In genomic region chr16:86604436-86605220, GRCh38 we compare ENCODE assay signal across 8 cellular contexts. TPM values are rescaled to one million over a fixed set of nuclear protein-coding genes. Genes with fewer than 3 reads are reported as not detected.
A peak's percentile ranks its signal among the peaks of the same experiment; 100 is the strongest.
DNase-seq lines count a peak whose midpoint lies in the region; ATAC-seq, FAIRE-seq and TF ChIP-seq lines count a peak whose summit lies in the region.

No MANE protein-coding gene starts in this region.

- peaks cover 12% of the 10 kb centered on the region for H3K9me1 ChIP-seq in IMR-90 (ENCODE audit: insufficient read depth, low read length)

- H4K91ac ChIP-seq in IMR-90 (ENCODE audit: insufficient read depth, low read depth, low read length) = peak overlapping the region; percentile 11; the same call in 1 of the 2 replicates

- H3K9me3 ChIP-seq in CD8-positive, alpha-beta memory T cell (ENCODE audit: low read length) = no peaks in the 10 kb centered on the region
- 0 out of 2 replicates have a peak, but pooled peaks cover 2% of the 10 kb centered on the region for H3K9me3 ChIP-seq in IMR-90 (ENCODE audit: control insufficient read depth, insufficient read depth, low read length)
- no peaks in the 10 kb centered on the region for H3K9me3 ChIP-seq in small intestine (ENCODE audit: control insufficient read depth, low read depth)

- H3K4ac ChIP-seq in IMR-90 (ENCODE audit: low read depth, low read length) = peak overlapping the region; percentile 40; the same call in 1 of the 2 replicates

- H3K27me3 ChIP-seq in CD8-positive, alpha-beta memory T cell (ENCODE audit: insufficient read depth, low read length, poor library complexity, severe bottlenecking) = no peaks in the 10 kb centered on the region
- H3K27me3 ChIP-seq in IMR-90 (ENCODE audit: control insufficient read depth, insufficient read depth, low read length) (no peaks in the 10 kb centered on the region), small intestine (ENCODE audit: control insufficient read depth in 2 of 2, insufficient read depth in 2 of 2, low read length in 2 of 2) (no peaks in the 10 kb centered on the region)

- peaks cover 18 to 34% of the 10 kb centered on the region in 2 donors for H3K27me3 Mint-ChIP-seq in CD8-positive, alpha-beta memory T cell
- peaks cover 22% of the 10 kb centered on the region for H3K27me3 Mint-ChIP-seq in activated T-helper 2 cell treated with anti-CD3 and anti-CD28 coated beads, Interferon-gamma antibody, Interleukin-2, Interleukin-4, amounts not matched to agents 10 μg/mL and 5 μg/mL and 100 μg/mL, durations not matched to agents 14 hours and 24 hours and 36 hours (ENCODE audit: low read depth)
- H3K27me3 Mint-ChIP-seq in chondrocyte (ENCODE audit: low read depth) = no peaks in the 10 kb centered on the region

- TF ChIP-seq POLR2A in IMR-90 (IDR thresholded peaks at IDR 0.05; ENCODE audit: low read depth, low read length) = no peak

- H2AK5ac ChIP-seq in IMR-90 (ENCODE audit: low read depth, low read length) = no peak overlapping the region

- WGBS in IMR-90 (ENCODE audit: extremely low coverage in 2 of 2, insufficient read length in 1 of 2), 2 experiments = 63% methylated on average over 2 of the region's 17 CpGs; no CpG with 5 or more reads in 1 of the 2 experiments
- 41 to 55% (median 41%) methylated on average over 17 of the region's 17 CpGs for WGBS in small intestine, 3 donors

- no peak overlapping the region for H2BK5ac ChIP-seq in IMR-90 (ENCODE audit: low read depth, low read length, poor library complexity, severe bottlenecking)

- peaks cover 4% of the 10 kb centered on the region for H4K20me1 ChIP-seq in IMR-90 (ENCODE audit: insufficient read depth, low read length)

- H3K4me1 ChIP-seq in CD8-positive, alpha-beta memory T cell (ENCODE audit: insufficient read depth, low read length) = peaks cover 4% of the 10 kb centered on the region
- H3K4me1 ChIP-seq in IMR-90 (ENCODE audit: control insufficient read depth, insufficient read depth, low read length) = peaks cover 12% of the 10 kb centered on the region
- no peaks in the 10 kb centered on the region for H3K4me1 ChIP-seq in small intestine (ENCODE audit: control insufficient read depth in 2 of 2, insufficient read depth in 1 of 2, low read depth in 1 of 2, low read length in 1 of 2)

- no peaks in the 10 kb centered on the region for H3K36me3 ChIP-seq in CD8-positive, alpha-beta memory T cell (ENCODE audit: insufficient read depth, low read length)
- no peaks in the 10 kb centered on the region for H3K36me3 ChIP-seq in IMR-90 (ENCODE audit: control insufficient read depth, insufficient read depth, low read length)
- no peaks in the 10 kb centered on the region for H3K36me3 ChIP-seq in small intestine (ENCODE audit: control insufficient read depth in 2 of 2, insufficient read depth in 2 of 2, low read length in 2 of 2)

- TF ChIP-seq CTCF in IMR-90 (conservative IDR thresholded peaks at IDR 0.05; ENCODE audit: low read depth, low read length) = no peak
- no peak for TF ChIP-seq CTCF in chondrocyte (IDR thresholded peaks at IDR 0.05)

- POLR2A ChIA-PET in CD8-positive, alpha-beta memory T cell (lab: Charles Lee) = no interaction called here
- POLR2A ChIA-PET in IMR-90 (lab: Charles Lee; ENCODE audit: unreplicated experiment) = no interaction called here

- H2AK9ac ChIP-seq in IMR-90 (replicated peaks; ENCODE audit: low read depth, low read length, poor library complexity) = no peak overlapping the region

- peak overlapping the region; percentile 68; the same call in 1 of the 3 replicates for H2BK15ac ChIP-seq in IMR-90 (ENCODE audit: low read depth, low read length)

- H3K9ac ChIP-seq in IMR-90 (ENCODE audit: low read depth, low read length) = no peak overlapping the region

- peaks cover 7 to 12% (median 12%) of the 10 kb centered on the region in 3 donors for H3K4me1 Mint-ChIP-seq in CD8-positive, alpha-beta memory T cell
- peaks cover 10% of the 10 kb centered on the region for H3K4me1 Mint-ChIP-seq in activated T-helper 2 cell treated with anti-CD3 and anti-CD28 coated beads, Interferon-gamma antibody, Interleukin-2, Interleukin-4, amounts not matched to agents 10 μg/mL and 5 μg/mL and 100 μg/mL, durations not matched to agents 14 hours and 24 hours and 36 hours (ENCODE audit: low read depth)
- peaks cover 51% of the 10 kb centered on the region for H3K4me1 Mint-ChIP-seq in chondrocyte (ENCODE audit: low read depth)

- H3K27ac ChIP-seq in CD8-positive, alpha-beta memory T cell (ENCODE audit: low read depth, low read length) = peak overlapping the region; percentile 35
- no peak overlapping the region for H3K27ac ChIP-seq in IMR-90 (ENCODE audit: insufficient read depth, low read length)
- no peak overlapping the region for H3K27ac ChIP-seq in small intestine (ENCODE audit: low read depth in 1 of 2, low read length in 1 of 2)

- H4K8ac ChIP-seq in IMR-90 (ENCODE audit: low read depth in 2 of 2, low read length in 2 of 2) = peak overlapping the region in 1 of 2 experiments; percentile 54; a peak in 2 of 4 replicates

- ATAC-seq in IMR-90 (ENCODE audit: low read depth) (no peak), GM21529 (IDR thresholded peaks at IDR 0.05; ENCODE audit: unreplicated experiment) (no peak), GM19023 (IDR thresholded peaks at IDR 0.05; ENCODE audit: unreplicated experiment) (no peak)

- DNase-seq in CD8-positive, alpha-beta memory T cell = peak; percentile 25 to 61 (median 40)
- DNase-seq in IMR-90 = no peak
- peak; percentile 34 for DNase-seq in activated T-helper 2 cell treated with anti-CD3 and anti-CD28 coated beads, Interferon-gamma antibody, Interleukin-2, Interleukin-4, amounts not matched to agents 10 μg/mL and 5 μg/mL and 100 μg/mL, durations not matched to agents 14 hours and 24 hours and 36 hours (ENCODE audit: low spot score)
- peak; percentile 37 for DNase-seq in small intestine
- DNase-seq in KG1 (lab: John Stamatoyannopoulos, UW) = no peak
- no peak for DNase-seq in chondrocyte (ENCODE audit: low spot score)

- peak overlapping the region; percentile 44 for H3K4me2 ChIP-seq in IMR-90 (ENCODE audit: low read depth, low read length)

- H4K5ac ChIP-seq in IMR-90 (ENCODE audit: low read depth, low read length) = no peak overlapping the region

- H3K27ac Mint-ChIP-seq in CD8-positive, alpha-beta memory T cell = peak overlapping the region in 6 of 8 donors; percentile 31 to 81 (median 78)
- peak overlapping the region; percentile 43 for H3K27ac Mint-ChIP-seq in activated T-helper 2 cell treated with anti-CD3 and anti-CD28 coated beads, Interferon-gamma antibody, Interleukin-2, Interleukin-4, amounts not matched to agents 10 μg/mL and 5 μg/mL and 100 μg/mL, durations not matched to agents 14 hours and 24 hours and 36 hours
- H3K27ac Mint-ChIP-seq in chondrocyte (ENCODE audit: unreplicated experiment) = no peak overlapping the region

- H3K14ac ChIP-seq in IMR-90 (replicated peaks; ENCODE audit: low read depth, low read length) = peak overlapping the region; percentile 32; the same call in 1 of the 2 replicates

- BruUV-seq in IMR-90 (replicated peaks; lab: Mats Ljungman, UMichigan) = no TSS peak

- H2BK20ac ChIP-seq in IMR-90 (ENCODE audit: low read depth, low read length) = peak overlapping the region; percentile 22

- peak overlapping the region; percentile 88 for H3K4me3 ChIP-seq in CD8-positive, alpha-beta memory T cell (ENCODE audit: low read length)
- H3K4me3 ChIP-seq in IMR-90 (ENCODE audit: insufficient read depth, low read depth, low read length) (no peak overlapping the region), small intestine (ENCODE audit: low read depth in 1 of 2, low read length in 2 of 2) (peak overlapping the region in 1 of 2 donors; percentile 29)

- H3K36me3 Mint-ChIP-seq in CD8-positive, alpha-beta memory T cell = no peaks in the 10 kb centered on the region
- no peaks in the 10 kb centered on the region for H3K36me3 Mint-ChIP-seq in activated T-helper 2 cell treated with anti-CD3 and anti-CD28 coated beads, Interferon-gamma antibody, Interleukin-2, Interleukin-4, amounts not matched to agents 10 μg/mL and 5 μg/mL and 100 μg/mL, durations not matched to agents 14 hours and 24 hours and 36 hours (ENCODE audit: low read depth)
- H3K36me3 Mint-ChIP-seq in chondrocyte (ENCODE audit: low read depth) = peaks cover 5% of the 10 kb centered on the region

- dilution Hi-C loops in IMR-90 (cut with HindIII; ENCODE audit: low sequenced_read_pairs, unreplicated experiment) = no loop called here

- peak overlapping the region; percentile 29; the same call in 1 of the 2 replicates for H2BK120ac ChIP-seq in IMR-90 (ENCODE audit: low read depth, low read length)

- H3K23ac ChIP-seq in IMR-90 (ENCODE audit: low read depth, low read length) = no peak overlapping the region

- in situ Hi-C loops in IMR-90 (cut with MboI; ENCODE audit: low sequenced_read_pairs) = no loop called here

- intact Hi-C loops in IMR-90 (cut with micrococcal nuclease) = no loop called here
- intact Hi-C loops in activated T-helper 2 cell treated with anti-CD3 and anti-CD28 coated beads, Interferon-gamma antibody, Interleukin-2, Interleukin-4, amounts not matched to agents 10 μg/mL and 5 μg/mL and 100 μg/mL, durations not matched to agents 14 hours and 24 hours and 36 hours (cut with micrococcal nuclease) = no loop called here

- H3K56ac ChIP-seq in IMR-90 (ENCODE audit: extremely low read depth, insufficient read depth, low read length) = no peak overlapping the region

- H3K9me3 Mint-ChIP-seq in CD8-positive, alpha-beta memory T cell = peaks cover 0 to 3% (median 0%) of the 10 kb centered on the region in 5 donors
- no peaks in the 10 kb centered on the region for H3K9me3 Mint-ChIP-seq in activated T-helper 2 cell treated with anti-CD3 and anti-CD28 coated beads, Interferon-gamma antibody, Interleukin-2, Interleukin-4, amounts not matched to agents 10 μg/mL and 5 μg/mL and 100 μg/mL, durations not matched to agents 14 hours and 24 hours and 36 hours
- H3K9me3 Mint-ChIP-seq in chondrocyte (ENCODE audit: low read depth) = no peaks in the 10 kb centered on the region

- H2AFZ ChIP-seq in IMR-90 (replicated peaks; ENCODE audit: low read length, poor library complexity) = peak overlapping the region; percentile 6

- TF ChIP-seq RAD21 in IMR-90 (IDR thresholded peaks at IDR 0.05; ENCODE audit: low read length) = no peak

- peak overlapping the region; percentile 74 to 91 (median 85) for H3K4me3 Mint-ChIP-seq in CD8-positive, alpha-beta memory T cell
- H3K4me3 Mint-ChIP-seq in activated T-helper 2 cell treated with anti-CD3 and anti-CD28 coated beads, Interferon-gamma antibody, Interleukin-2, Interleukin-4, amounts not matched to agents 10 μg/mL and 5 μg/mL and 100 μg/mL, durations not matched to agents 14 hours and 24 hours and 36 hours (ENCODE audit: low read depth) = peak overlapping the region; percentile 73
- no peak overlapping the region for H3K4me3 Mint-ChIP-seq in chondrocyte (ENCODE audit: unreplicated experiment)

- no peak overlapping the region for H3K18ac ChIP-seq in IMR-90 (ENCODE audit: low read depth, low read length)

- CTCF ChIA-PET in CD8-positive, alpha-beta memory T cell (lab: Charles Lee) = no interaction called here
- CTCF ChIA-PET in IMR-90 (lab: Yijun Ruan, JAX) = no interaction called here

- FAIRE-seq in small intestine (lab: Jason Lieb, UNC) = no peak

- H3K79me1 ChIP-seq in IMR-90 (ENCODE audit: low read depth in 1 of 2, low read length in 2 of 2) = peaks cover 0 to 10% of the 10 kb centered on the region in 2 experiments; a peak in 1 of 4 replicates

RNA-seq across cellular contexts. Expression of gene FOXL1, which starts 26.3 kb away (rescaled TPM):
- total RNA-seq in CD8-positive, alpha-beta memory T cell = not detected
- not detected for polyA plus RNA-seq in CD8-positive, alpha-beta memory T cell
- total RNA-seq in IMR-90 (2012; rRNA removed) = 15.2 and 23.9 TPM in 2 replicates
- 25.8 and 29.9 TPM in 2 replicates for polyA plus RNA-seq in IMR-90 (2012; rRNA removed)
- 59.6 and 70.0 TPM in 2 replicates for polyA plus RNA-seq in IMR-90 (2012; cell fraction: cytosol; rRNA removed)
- polyA plus RNA-seq in IMR-90 (2012; cell fraction: nucleus; rRNA removed; ENCODE audit: low replicate concordance) = 22.9 and 59.6 TPM in 2 replicates
- total RNA-seq in activated T-helper 2 cell treated with anti-CD3 and anti-CD28 coated beads, Interferon-gamma antibody, Interleukin-2, Interleukin-4, amounts not matched to agents 10 μg/mL and 5 μg/mL and 100 μg/mL, durations not matched to agents 14 hours and 24 hours and 36 hours = 0.05 and 0.23 TPM in 2 replicates
- 1 to 10 TPM in 2 of 3 donors, under 1 TPM in 1; 0.22 to 1.9 (median 1.2) TPM for polyA plus RNA-seq in small intestine
- total RNA-seq in chondrocyte = 7.7 to 10.1 TPM (median 8.1 TPM) in 3 replicates

RNA-seq across cellular contexts. Expression of gene FOXC2, which starts 38.0 kb away (rescaled TPM):
- total RNA-seq in CD8-positive, alpha-beta memory T cell = not detected
- polyA plus RNA-seq in CD8-positive, alpha-beta memory T cell = not detected
- total RNA-seq in IMR-90 (2012; rRNA removed) = 0.90 and 1.1 TPM in 2 replicates
- 6.4 and 9.2 TPM in 2 replicates for polyA plus RNA-seq in IMR-90 (2012; rRNA removed)
- polyA plus RNA-seq in IMR-90 (2012; cell fraction: cytosol; rRNA removed) = 5.5 and 8.7 TPM in 2 replicates
- polyA plus RNA-seq in IMR-90 (2012; cell fraction: nucleus; rRNA removed; ENCODE audit: low replicate concordance) = 4.3 and 7.4 TPM in 2 replicates
- 0.07 TPM in 1 of 2 replicates, not detected in the other for total RNA-seq in activated T-helper 2 cell treated with anti-CD3 and anti-CD28 coated beads, Interferon-gamma antibody, Interleukin-2, Interleukin-4, amounts not matched to agents 10 μg/mL and 5 μg/mL and 100 μg/mL, durations not matched to agents 14 hours and 24 hours and 36 hours
- under 1 TPM in 1 of 3 donors, not detected in 2; 0.97 TPM for polyA plus RNA-seq in small intestine
- total RNA-seq in chondrocyte = 70.4 to 84.2 TPM (median 77.8 TPM) in 3 replicates

RNA-seq across cellular contexts. Expression of gene MTHFSD, which starts 49.6 kb away (rescaled TPM):
- 10 to 100 TPM; 21.9 to 25.0 TPM for total RNA-seq in CD8-positive, alpha-beta memory T cell
- 23.0 TPM for polyA plus RNA-seq in CD8-positive, alpha-beta memory T cell
- total RNA-seq in IMR-90 (2012; rRNA removed) (7.8 and 8.2 TPM in 2 replicates), chondrocyte (8.1 to 13.2 TPM (median 8.5 TPM) in 3 replicates)
- polyA plus RNA-seq in IMR-90 (2012; rRNA removed) (13.7 and 16.8 TPM in 2 replicates), small intestine (10 to 100 TPM in 1 of 3 donors, 1 to 10 TPM in 2; 7.6 to 19.2 (median 9.8) TPM)
- 5.6 and 7.9 TPM in 2 replicates for polyA plus RNA-seq in IMR-90 (2012; cell fraction: cytosol; rRNA removed)
- polyA plus RNA-seq in IMR-90 (2012; cell fraction: nucleus; rRNA removed; ENCODE audit: low replicate concordance) = 71.8 and 97.1 TPM in 2 replicates
- total RNA-seq in activated T-helper 2 cell treated with anti-CD3 and anti-CD28 coated beads, Interferon-gamma antibody, Interleukin-2, Interleukin-4, amounts not matched to agents 10 μg/mL and 5 μg/mL and 100 μg/mL, durations not matched to agents 14 hours and 24 hours and 36 hours = 21.9 and 22.8 TPM in 2 replicates

Comparison
In these comparisons a context has a peak if more than half of its experiments do, and no peak if none do; other contexts are left out.
1. DNase-seq: peak in CD8-positive, alpha-beta memory T cell (5 of 5), activated T-helper 2 cell treated with anti-CD3 and anti-CD28 coated beads, Interferon-gamma antibody, Interleukin-2, Interleukin-4, amounts not matched to agents 10 μg/mL and 5 μg/mL and 100 μg/mL, durations not matched to agents 14 hours and 24 hours and 36 hours (single experiment) and small intestine (single experiment); none in IMR-90 (single experiment), KG1 (single experiment) and chondrocyte (single experiment).
2. RNA of gene FOXC2, which starts 38.0 kb away (total RNA-seq): 70.4 to 84.2 TPM in chondrocyte; 0.90 to 1.1 TPM in IMR-90, 0.07 TPM in activated T-helper 2 cell treated with anti-CD3 and anti-CD28 coated beads, Interferon-gamma antibody, Interleukin-2, Interleukin-4, amounts not matched to agents 10 μg/mL and 5 μg/mL and 100 μg/mL, durations not matched to agents 14 hours and 24 hours and 36 hours and not detected in CD8-positive, alpha-beta memory T cell; every median in the first group is over 10 times any median in the second.